Comparison of ENCODE assay signal across 8 cellular contexts in the genomic region with DNA sequence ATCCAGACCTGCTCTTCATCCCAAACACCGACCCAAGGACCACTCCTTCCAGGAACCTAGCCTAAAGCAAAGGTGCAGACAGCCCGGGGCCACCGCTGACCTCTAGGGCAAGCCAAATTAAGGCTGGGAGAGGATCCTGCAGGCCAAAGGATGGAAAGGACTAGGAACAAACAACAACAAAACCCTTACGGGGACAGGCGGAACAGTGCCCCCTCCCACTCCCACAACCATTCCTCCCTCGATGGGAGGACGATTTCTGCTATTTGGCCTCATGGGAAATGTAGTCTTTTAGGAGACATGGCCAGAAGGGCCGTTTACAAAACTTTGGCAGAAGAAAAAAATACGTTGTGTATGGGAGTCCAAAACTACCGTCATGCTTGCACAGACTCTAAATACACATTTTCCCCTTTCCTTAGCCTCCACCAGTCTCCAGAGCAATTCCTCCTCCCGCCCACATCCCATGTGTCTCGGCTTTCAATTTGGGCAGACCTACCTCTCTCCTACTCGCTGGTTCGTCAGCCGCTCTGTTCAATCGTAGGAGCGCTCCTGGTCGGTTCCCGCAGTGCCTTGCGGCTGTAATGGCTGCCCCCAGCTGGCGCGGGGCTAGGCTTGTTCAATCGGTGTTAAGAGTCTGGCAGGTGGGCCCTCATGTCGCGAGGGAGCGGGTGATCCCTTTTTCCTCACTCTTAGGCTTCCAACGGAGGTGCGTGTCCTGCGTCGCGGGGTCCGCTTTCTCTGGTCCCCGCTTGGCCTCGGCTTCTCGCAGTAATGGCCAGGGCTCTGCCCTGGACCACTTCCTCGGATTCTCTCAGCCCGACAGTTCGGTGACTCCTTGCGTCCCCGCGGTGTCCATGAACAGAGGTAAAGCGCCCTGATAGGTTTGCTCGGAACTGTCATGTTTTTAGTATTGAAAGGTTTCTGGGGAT. TPM values are rescaled to one million over a fixed set of nuclear protein-coding genes. Genes with fewer than 3 reads are reported as not detected.
DNase-seq lines count a peak whose midpoint lies in the region; TF ChIP-seq lines count a peak whose summit lies in the region.

A gene (plus strand): TSS at position 560 of the 926 bp plus-strand sequence. CDS start 19 bp downstream, at position 579.

- no peak for TF ChIP-seq CTCF in suprapubic skin (IDR thresholded peaks at IDR 0.05)

- peak within 1 kb of the TSS; percentile 97 for H3K27ac Mint-ChIP-seq in activated naive CD4-positive, alpha-beta T cell treated with anti-CD3 and anti-CD28 coated beads, Interleukin-2, amount 50 U/mL, for 24 hours

- peaks cover 25% of the 10 kb centered on the region for H3K4me1 Mint-ChIP-seq in activated naive CD4-positive, alpha-beta T cell treated with anti-CD3 and anti-CD28 coated beads, Interleukin-2, amount 50 U/mL, for 24 hours

- peak within 1 kb of the TSS; percentile 66 for H3K27ac ChIP-seq in suprapubic skin

- CTCF ChIA-PET in HEK293T (lab: Yijun Ruan, JAX) = no interaction called here

- H3K9me3 ChIP-seq in suprapubic skin = no peaks in the 10 kb centered on the region

- H3K9me3 Mint-ChIP-seq in activated naive CD4-positive, alpha-beta T cell treated with anti-CD3 and anti-CD28 coated beads, Interleukin-2, amount 50 U/mL, for 24 hours = no peaks in the 10 kb centered on the region

- peaks cover 8% of the 10 kb centered on the region for H3K36me3 Mint-ChIP-seq in activated naive CD4-positive, alpha-beta T cell treated with anti-CD3 and anti-CD28 coated beads, Interleukin-2, amount 50 U/mL, for 24 hours

- peaks cover 16% of the 10 kb centered on the region for H3K4me1 ChIP-seq in suprapubic skin

- peak within 1 kb of the TSS; percentile 95 for H3K4me3 Mint-ChIP-seq in activated naive CD4-positive, alpha-beta T cell treated with anti-CD3 and anti-CD28 coated beads, Interleukin-2, amount 50 U/mL, for 24 hours

- no peaks in the 10 kb centered on the region for H3K27me3 ChIP-seq in suprapubic skin

- H3K4me3 ChIP-seq in suprapubic skin = peak within 1 kb of the TSS; percentile 84

- H3K27me3 Mint-ChIP-seq in activated naive CD4-positive, alpha-beta T cell treated with anti-CD3 and anti-CD28 coated beads, Interleukin-2, amount 50 U/mL, for 24 hours = no peaks in the 10 kb centered on the region

- POLR2A ChIA-PET in HEK293T (lab: Yijun Ruan, JAX) = interaction anchor here (1.0 to 2.1 kb wide), 5 partner anchors 11 to 105 kb away, joined by 3 to 20 read pairs (median 4); a partner anchor contains a TSS

- peak; percentile 9 for DNase-seq in GF-D8 (lab: John Stamatoyannopoulos, UW)
- peak; percentile 81 for DNase-seq in HEK293T (ENCODE audit: extremely low spot score)
- peak; percentile 93 for DNase-seq in NAMALWA (ENCODE audit: low spot score)
- peak; percentile 82 for DNase-seq in SKM-1 (lab: John Stamatoyannopoulos, UW; ENCODE audit: unreplicated experiment)
- DNase-seq in globus pallidus (ENCODE audit: low spot score) = peak; percentile 86
- DNase-seq in occipital lobe (lab: John Stamatoyannopoulos, UW) = peak; percentile 89
- peak; percentile 87 to 91 for DNase-seq in suprapubic skin (ENCODE audit: low spot score in 2 of 2)

- TF ChIP-seq EP300 in suprapubic skin (IDR thresholded peaks at IDR 0.05) = no peak

- WGBS in suprapubic skin = under 1% methylated on average over 43 of the region's 43 CpGs

- peak in 1 of 2 donors; percentile 34 for TF ChIP-seq POLR2A in suprapubic skin (IDR thresholded peaks at IDR 0.05)

- peaks cover 37% of the 10 kb centered on the region for H3K36me3 ChIP-seq in suprapubic skin

TF ChIP-seq in HEK293T, 16 proteins besides CTCF, POLR2A, EP300 and RAD21:
- peak; percentile 65 for TF ChIP-seq L3MBTL2 (conservative IDR thresholded peaks at IDR 0.05)
- no peak for TF ChIP-seq TARDBP (IDR thresholded peaks at IDR 0.05)
- peak; percentile 33 for TF ChIP-seq ELF4 (IDR thresholded peaks at IDR 0.05)

RNA-seq across cellular contexts. Expression of the gene that starts here (rescaled TPM):
- total RNA-seq in occipital lobe (21.8 TPM), suprapubic skin (10 to 100 TPM; 42.2 to 61.4 (median 45.0) TPM)

Comparison
In these comparisons a context has a peak if more than half of its experiments do, and no peak if none do; other contexts are left out.
1. Peak in every context shown above with its lines: DNase-seq, H3K4me3 ChIP-seq and H3K27ac ChIP-seq.
2. DNase-seq: peak in every context shown above with its lines; median percentile 93 in NAMALWA; 89 in occipital lobe; 89 in suprapubic skin; 86 in globus pallidus; 82 in SKM-1; 81 in HEK293T; 9 in GF-D8.